In the genomic region with DNA sequence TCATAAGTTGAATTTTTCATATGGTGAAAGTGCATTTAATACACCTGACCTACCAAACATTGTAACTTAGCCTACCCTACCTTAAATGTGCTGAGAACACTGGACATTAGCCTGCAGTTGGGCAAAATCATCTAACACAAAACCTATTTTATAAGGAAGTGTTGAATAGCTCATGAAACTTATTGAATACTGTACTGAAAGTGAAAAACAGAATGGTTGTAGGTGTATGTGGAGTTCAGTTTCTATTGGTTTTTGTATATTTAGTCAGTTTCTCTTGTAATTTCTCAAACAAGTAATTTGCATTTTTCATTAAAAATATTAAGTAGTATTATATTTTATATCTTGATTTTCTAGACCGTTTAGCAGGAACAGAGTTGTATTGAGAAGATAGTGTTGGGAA, we compare ENCODE assay signal across 33 cellular contexts. TPM values are rescaled to one million over a fixed set of nuclear protein-coding genes. Genes with fewer than 3 reads are reported as not detected.
DNase-seq lines count a peak whose midpoint lies in the region; ATAC-seq, FAIRE-seq and TF ChIP-seq lines count a peak whose summit lies in the region.
"Had no signal": no experiment of that assay in that cellular context is flagged by ENCODE, and none has a peak within 500 bp of the region (broad histone marks: within the 10 kb centered on the region; RNA-seq: fewer than 3 reads in every experiment).

No MANE protein-coding gene starts in this region.

- no peak overlapping the region for H3K4me2 ChIP-seq in A549
- no peak overlapping the region for H3K4me2 ChIP-seq in trophoblast cell (ENCODE audit: low read length)

- H3K4ac ChIP-seq in trophoblast cell (ENCODE audit: low read depth, low read length) = no peak overlapping the region

- CTCF ChIA-PET in A549 (lab: Yijun Ruan, JAX) = no interaction called here

- no peak overlapping the region for H4K91ac ChIP-seq in trophoblast cell (ENCODE audit: low read depth, low read length)

- no peak overlapping the region for H3K9ac ChIP-seq in trophoblast cell (ENCODE audit: low read length)
- H3K9ac ChIP-seq: GM23248 had no signal

- H4K12ac ChIP-seq in trophoblast cell (ENCODE audit: low read depth, low read length) = no peak overlapping the region

- no peak overlapping the region for H3K23ac ChIP-seq in trophoblast cell (ENCODE audit: low read length)

- no peak overlapping the region for H2BK120ac ChIP-seq in trophoblast cell (ENCODE audit: insufficient read depth, low read length, poor library complexity)

- no peak overlapping the region for H4K8ac ChIP-seq in trophoblast cell (ENCODE audit: low read depth, low read length)

- WGBS in A549 (ENCODE audit: missing lambda C conversion rate) = 91% methylated on average over 1 of the region's 1 CpG
- WGBS in trophoblast cell (ENCODE audit: extremely low coverage, insufficient coverage, insufficient read length) = no CpG with 5 or more reads among the region's 1 CpG

- H3K9me3 ChIP-seq in A549 (no peaks in the 10 kb centered on the region), trophoblast cell (ENCODE audit: insufficient read depth, low read depth, low read length) (no peaks in the 10 kb centered on the region)
- H3K9me3 ChIP-seq: heart right ventricle, neutrophil, right atrium auricular region had no signal

- no peak for TF ChIP-seq EP300 in A549 (IDR thresholded peaks at IDR 0.05)

- no peak for TF ChIP-seq RAD21 in A549 (conservative IDR thresholded peaks at IDR 0.05 in 1 of 2, IDR thresholded peaks at IDR 0.05 in 1 of 2)

- intact Hi-C loops in dorsolateral prefrontal cortex (cut with DNase I) = no loop called here

- no peak overlapping the region for H3K18ac ChIP-seq in trophoblast cell (ENCODE audit: low read length)

- no peak overlapping the region for H3K4me3 ChIP-seq in A549
- H3K4me3 ChIP-seq in dorsolateral prefrontal cortex = no peak overlapping the region
- H3K4me3 ChIP-seq in trophoblast cell (ENCODE audit: low read depth, low read length) = no peak overlapping the region
- H3K4me3 ChIP-seq: GM23248, heart right ventricle, right atrium auricular region had no signal

- no peaks in the 10 kb centered on the region for H3K79me2 ChIP-seq in trophoblast cell (ENCODE audit: control insufficient read depth, insufficient read depth, low read length, poor library complexity)

- TF ChIP-seq CTCF in A549 (IDR thresholded peaks at IDR 0.05) (no peak), dorsolateral prefrontal cortex (IDR thresholded peaks at IDR 0.05 in 54 of 56, conservative IDR thresholded peaks at IDR 0.05 in 2 of 56; ENCODE audit: low read depth in 1 of 56, partially characterized antibody in 56 of 56) (no peak)

- no peak overlapping the region for H2AK5ac ChIP-seq in trophoblast cell (ENCODE audit: low read length)

- H3K14ac ChIP-seq in trophoblast cell (ENCODE audit: low read length) = no peak overlapping the region

- no peak overlapping the region for H2BK5ac ChIP-seq in trophoblast cell (ENCODE audit: low read depth, low read length, poor library complexity)

- ATAC-seq in A549 = no peak
- ATAC-seq in GM18868 (IDR thresholded peaks at IDR 0.05; ENCODE audit: unreplicated experiment) = peak; percentile 45
- peak; percentile 65 for ATAC-seq in GM21515 (IDR thresholded peaks at IDR 0.05; ENCODE audit: unreplicated experiment)
- peak; percentile 64 for ATAC-seq in HG02938 (IDR thresholded peaks at IDR 0.05; ENCODE audit: unreplicated experiment)
- no peak for ATAC-seq in HG03571 (IDR thresholded peaks at IDR 0.05; ENCODE audit: unreplicated experiment)
- ATAC-seq: heart right ventricle; HepG2; left ventricle myocardium superior; stimulated activated naive CD8-positive, alpha-beta T cell treated with anti-CD3 and anti-CD28 coated beads, Interleukin-15, Interleukin-2, amounts not matched to agents 100 U/mL and 50 U/mL, for 24 hours had no signal

- no peak for DNase-seq in A549 (ENCODE audit: low read depth in 1 of 2, low spot score in 1 of 2)
- no peak for DNase-seq in dorsolateral prefrontal cortex
- DNase-seq in activated effector memory CD4-positive, alpha-beta T cell treated with anti-CD3 and anti-CD28 coated beads, Interleukin-2, amount 50 U/mL, for 16 hours = no peak
- DNase-seq in trophoblast cell = no peak
- DNase-seq: activated CD4-positive, alpha-beta memory T cell treated with anti-CD3 and anti-CD28 coated beads for 36 hours; activated CD8-positive, alpha-beta memory T cell treated with anti-CD3 and anti-CD28 coated beads, Interleukin-2, amount 50 U/mL, for 48 hours; activated naive CD4-positive, alpha-beta T cell treated with anti-CD3 and anti-CD28 coated beads, Interleukin-2, amount 50 U/mL, for 16 hours; Calu3; cerebellar nuclear complex; DMS79 treated with DMSO at 0.1 percent for 48 hours; GM23248; heart right ventricle; left ventricle myocardium superior; MM.1S; NCI-H1105 treated with DMSO at 0.1 percent for 48 hours; NCI-H2029; NCI-H510A treated with DMSO at 0.1 percent for 48 hours; posterior cingulate gyrus; RPMI8226; small intestine; stimulated activated naive CD8-positive, alpha-beta T cell treated with anti-CD3 and anti-CD28 coated beads, Interleukin-15, Interleukin-2, amounts not matched to agents 100 U/mL and 50 U/mL, for 24 hours; T-helper 1 cell had no signal

- no peak overlapping the region for H2AFZ ChIP-seq in trophoblast cell (ENCODE audit: insufficient read depth, low read length, poor library complexity)
- H2AFZ ChIP-seq: GM23248 had no signal

- POLR2A ChIA-PET in A549 (lab: Yijun Ruan, JAX) = no interaction called here

- no peaks in the 10 kb centered on the region for H3K79me1 ChIP-seq in trophoblast cell (ENCODE audit: low read length)

- peak; percentile 32 for FAIRE-seq in A549 (lab: Jason Lieb, UNC)
- FAIRE-seq: endothelial cell of umbilical vein, frontal cortex, HepG2, keratinocyte, small intestine had no signal

- H3K4me1 ChIP-seq in A549 = no peaks in the 10 kb centered on the region
- H3K4me1 ChIP-seq in trophoblast cell (ENCODE audit: control insufficient read depth in 1 of 2, insufficient read depth in 2 of 2, low read length in 2 of 2) = no peaks in the 10 kb centered on the region
- H3K4me1 ChIP-seq: heart right ventricle, right atrium auricular region had no signal

- H3K27ac ChIP-seq in A549 = no peak overlapping the region
- no peak overlapping the region for H3K27ac ChIP-seq in dorsolateral prefrontal cortex
- no peak overlapping the region for H3K27ac ChIP-seq in trophoblast cell (ENCODE audit: low read depth, low read length)
- H3K27ac ChIP-seq: 22Rv1, GM23248, heart right ventricle, neutrophil, right atrium auricular region had no signal

- TF ChIP-seq POLR2A in A549 (IDR thresholded peaks at IDR 0.05; ENCODE audit: low read length) = no peak

- H3K27me3 ChIP-seq in dorsolateral prefrontal cortex = no peaks in the 10 kb centered on the region
- H3K27me3 ChIP-seq in trophoblast cell (ENCODE audit: insufficient read depth, low read length) = no peaks in the 10 kb centered on the region
- H3K27me3 ChIP-seq: heart right ventricle, neutrophil, right atrium auricular region had no signal

- no peak overlapping the region for H2BK12ac ChIP-seq in trophoblast cell (ENCODE audit: low read length)

- H3K36me3 ChIP-seq in trophoblast cell (ENCODE audit: control insufficient read depth in 1 of 2, insufficient read depth in 2 of 2, low read length in 2 of 2) = no peaks in the 10 kb centered on the region
- H3K36me3 ChIP-seq: right atrium auricular region had no signal

TF ChIP-seq in A549, 52 proteins besides CTCF, POLR2A, EP300 and RAD21 (continues in another document):
- TF ChIP-seq CHD4 (IDR thresholded peaks at IDR 0.05; ENCODE audit: borderline replicate concordance) (no peak), CEBPB (IDR thresholded peaks at IDR 0.05) (no peak), KDM1A (IDR thresholded peaks at IDR 0.05; ENCODE audit: low read depth) (no peak), ZNF302 (CRISPR knock-in tag; IDR thresholded peaks at IDR 0.05) (no peak), ZC3H11A (IDR thresholded peaks at IDR 0.05) (no peak), JUNB (IDR thresholded peaks at IDR 0.05) (no peak), TFCP2L1 (CRISPR knock-in tag; IDR thresholded peaks at IDR 0.05) (no peak), RFX5 (IDR thresholded peaks at IDR 0.05) (no peak)
- TF ChIP-seq, protein P1, sequence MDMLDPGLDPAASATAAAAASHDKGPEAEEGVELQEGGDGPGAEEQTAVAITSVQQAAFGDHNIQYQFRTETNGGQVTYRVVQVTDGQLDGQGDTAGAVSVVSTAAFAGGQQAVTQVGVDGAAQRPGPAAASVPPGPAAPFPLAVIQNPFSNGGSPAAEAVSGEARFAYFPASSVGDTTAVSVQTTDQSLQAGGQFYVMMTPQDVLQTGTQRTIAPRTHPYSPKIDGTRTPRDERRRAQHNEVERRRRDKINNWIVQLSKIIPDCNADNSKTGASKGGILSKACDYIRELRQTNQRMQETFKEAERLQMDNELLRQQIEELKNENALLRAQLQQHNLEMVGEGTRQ (IDR thresholded peaks at IDR 0.05) = no peak
- TF ChIP-seq, protein P2, sequence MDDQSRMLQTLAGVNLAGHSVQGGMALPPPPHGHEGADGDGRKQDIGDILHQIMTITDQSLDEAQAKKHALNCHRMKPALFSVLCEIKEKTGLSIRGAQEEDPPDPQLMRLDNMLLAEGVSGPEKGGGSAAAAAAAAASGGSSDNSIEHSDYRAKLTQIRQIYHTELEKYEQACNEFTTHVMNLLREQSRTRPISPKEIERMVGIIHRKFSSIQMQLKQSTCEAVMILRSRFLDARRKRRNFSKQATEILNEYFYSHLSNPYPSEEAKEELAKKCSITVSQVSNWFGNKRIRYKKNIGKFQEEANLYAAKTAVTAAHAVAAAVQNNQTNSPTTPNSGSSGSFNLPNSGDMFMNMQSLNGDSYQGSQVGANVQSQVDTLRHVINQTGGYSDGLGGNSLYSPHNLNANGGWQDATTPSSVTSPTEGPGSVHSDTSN (IDR thresholded peaks at IDR 0.05) = no peak

RNA-seq across cellular contexts. Expression of a gene that starts 15.3 kb away (rescaled TPM):
- polyA plus RNA-seq in A549 (2011; rRNA removed) (2.7 and 2.9 TPM in 2 replicates), A549 (2017; fragmentation: RNase III; extraction: RNeasy Plus Mini Kit Qiagen cat#74134 plus additional on column Dnase treatment) (1.2 to 1.6 TPM (median 1.3 TPM) in 3 replicates)
- polyA plus RNA-seq in A549 (2012; cell fraction: cytosol; rRNA removed) = 0.48 and 0.52 TPM in 2 replicates
- polyA plus RNA-seq in A549 (2012; cell fraction: nucleus; rRNA removed) = 0.31 and 0.62 TPM in 2 replicates
- polyA minus RNA-seq in A549 (2011; rRNA and poly(A)+ RNA removed) = 1.4 and 2.4 TPM in 2 replicates
- 100 to 1,000 TPM in 28 of 120 experiments, 10 to 100 TPM in 92; 53.8 to 143 (median 87.0) TPM for total RNA-seq in dorsolateral prefrontal cortex
- 0.33 and 0.36 TPM in 2 replicates for polyA plus RNA-seq in trophoblast cell (2013)

Comparison
In these comparisons a context has a peak if more than half of its experiments do, and no peak if none do; other contexts are left out.
1. ATAC-seq: peak in GM18868 (single experiment), GM21515 (single experiment) and HG02938 (single experiment); none in A549 (0 of 2) and HG03571 (single experiment).